In genomic region chr17:39239640-39240314, GRCh38 we compare ENCODE assay signal across 8 cellular contexts. TPM values are rescaled to one million over a fixed set of nuclear protein-coding genes. Genes with fewer than 3 reads are reported as not detected.
A peak's percentile ranks its signal among the peaks of the same experiment; 100 is the strongest.
DNase-seq lines count a peak whose midpoint lies in the region; ATAC-seq lines count a peak whose summit lies in the region.

No MANE protein-coding gene starts in this region.

- peak overlapping the region; percentile 31 for H3K4me3 Mint-ChIP-seq in central memory CD8-positive, alpha-beta T cell
- no peak overlapping the region for H3K4me3 Mint-ChIP-seq in stimulated activated naive B cell treated with anti-CD40 and anti-IgM and Interleukin-4, amounts not matched to agents 10 μg/mL and 1 μg/mL and 100 μg/mL, for 72 hours

- H3K9me3 Mint-ChIP-seq in central memory CD8-positive, alpha-beta T cell = no peaks in the 10 kb centered on the region
- H3K9me3 Mint-ChIP-seq in stimulated activated naive B cell treated with anti-CD40 and anti-IgM and Interleukin-4, amounts not matched to agents 10 μg/mL and 1 μg/mL and 100 μg/mL, for 72 hours = no peaks in the 10 kb centered on the region

- no peaks in the 10 kb centered on the region for H3K27me3 Mint-ChIP-seq in central memory CD8-positive, alpha-beta T cell
- peaks cover 21 to 32% of the 10 kb centered on the region in 2 donors for H3K27me3 Mint-ChIP-seq in stimulated activated naive B cell treated with anti-CD40 and anti-IgM and Interleukin-4, amounts not matched to agents 10 μg/mL and 1 μg/mL and 100 μg/mL, for 72 hours

- ATAC-seq in central memory CD8-positive, alpha-beta T cell (replicated peaks; ENCODE audit: extremely low read depth, poor library complexity, severe bottlenecking) = no peak
- ATAC-seq in stimulated activated naive B cell treated with anti-CD40 and anti-IgM and Interleukin-4, amounts not matched to agents 10 μg/mL and 1 μg/mL and 100 μg/mL, for 72 hours (replicated peaks) = peak; percentile 56 to 69
- ATAC-seq in HG02884 (IDR thresholded peaks at IDR 0.05; ENCODE audit: unreplicated experiment) = no peak
- ATAC-seq in GM19455 (IDR thresholded peaks at IDR 0.05; ENCODE audit: unreplicated experiment) = no peak

- DNase-seq in Daoy (ENCODE audit: low read depth) (peak; percentile 35), NCI-H146 (lab: John Stamatoyannopoulos, UW) (peak; percentile 78), lung microvascular endothelial cell (ENCODE audit: low read depth in 2 of 2) (peak; percentile 29 to 59)
- peak; percentile 49 for DNase-seq in activated CD4-positive, alpha-beta T cell treated with anti-CD3 and anti-CD28 coated beads for 1 hour
- DNase-seq in central memory CD8-positive, alpha-beta T cell (ENCODE audit: low spot score in 2 of 2) = peak; percentile 51 to 54
- peak; percentile 57 for DNase-seq in stimulated activated naive B cell treated with anti-CD40 and anti-IgM and Interleukin-4, amounts not matched to agents 10 μg/mL and 1 μg/mL and 100 μg/mL, for 72 hours

- peaks cover 45% of the 10 kb centered on the region for H3K4me1 Mint-ChIP-seq in central memory CD8-positive, alpha-beta T cell
- peaks cover 23 to 36% of the 10 kb centered on the region in 2 donors for H3K4me1 Mint-ChIP-seq in stimulated activated naive B cell treated with anti-CD40 and anti-IgM and Interleukin-4, amounts not matched to agents 10 μg/mL and 1 μg/mL and 100 μg/mL, for 72 hours

- peak overlapping the region; percentile 95 for H3K27ac Mint-ChIP-seq in central memory CD8-positive, alpha-beta T cell (ENCODE audit: low read depth)
- H3K27ac Mint-ChIP-seq in stimulated activated naive B cell treated with anti-CD40 and anti-IgM and Interleukin-4, amounts not matched to agents 10 μg/mL and 1 μg/mL and 100 μg/mL, for 72 hours = peak overlapping the region; percentile 26

- peaks cover 11% of the 10 kb centered on the region for H3K36me3 Mint-ChIP-seq in central memory CD8-positive, alpha-beta T cell (ENCODE audit: insufficient read depth)
- H3K36me3 Mint-ChIP-seq in stimulated activated naive B cell treated with anti-CD40 and anti-IgM and Interleukin-4, amounts not matched to agents 10 μg/mL and 1 μg/mL and 100 μg/mL, for 72 hours = no peaks in the 10 kb centered on the region

RNA-seq across cellular contexts. Expression of gene STAC2, which starts 14.0 kb away (rescaled TPM):
- 0.06 TPM in 1 of 2 replicates, not detected in the other for total RNA-seq in Daoy (2014; rRNA removed; shearing (Covaris generic))
- total RNA-seq in lung microvascular endothelial cell = not detected in 2 replicates

RNA-seq across cellular contexts. Expression of gene RPL19, which starts 39.7 kb away (rescaled TPM):
- total RNA-seq in Daoy (2014; rRNA removed; shearing (Covaris generic)) = 2,153 and 2,499 TPM in 2 replicates
- 1,196 TPM in 2 replicates for total RNA-seq in lung microvascular endothelial cell

RNA-seq across cellular contexts. Expression of gene CACNB1, which starts 42.3 kb away (rescaled TPM):
- total RNA-seq in Daoy (2014; rRNA removed; shearing (Covaris generic)) = 0.89 and 1.0 TPM in 2 replicates
- total RNA-seq in lung microvascular endothelial cell = 0.65 and 0.99 TPM in 2 replicates

Comparison
In these comparisons a context has a peak if more than half of its experiments do, and no peak if none do; other contexts are left out.
1. ATAC-seq: peak in stimulated activated naive B cell treated with anti-CD40 and anti-IgM and Interleukin-4, amounts not matched to agents 10 μg/mL and 1 μg/mL and 100 μg/mL, for 72 hours (2 of 2); none in central memory CD8-positive, alpha-beta T cell (single experiment), HG02884 (single experiment) and GM19455 (single experiment).
2. Peak in every context shown above with its lines, with median percentiles within 50 percentile points of each other: DNase-seq.